Comparison of ENCODE assay signal across 20 cellular contexts in the genomic region with DNA sequence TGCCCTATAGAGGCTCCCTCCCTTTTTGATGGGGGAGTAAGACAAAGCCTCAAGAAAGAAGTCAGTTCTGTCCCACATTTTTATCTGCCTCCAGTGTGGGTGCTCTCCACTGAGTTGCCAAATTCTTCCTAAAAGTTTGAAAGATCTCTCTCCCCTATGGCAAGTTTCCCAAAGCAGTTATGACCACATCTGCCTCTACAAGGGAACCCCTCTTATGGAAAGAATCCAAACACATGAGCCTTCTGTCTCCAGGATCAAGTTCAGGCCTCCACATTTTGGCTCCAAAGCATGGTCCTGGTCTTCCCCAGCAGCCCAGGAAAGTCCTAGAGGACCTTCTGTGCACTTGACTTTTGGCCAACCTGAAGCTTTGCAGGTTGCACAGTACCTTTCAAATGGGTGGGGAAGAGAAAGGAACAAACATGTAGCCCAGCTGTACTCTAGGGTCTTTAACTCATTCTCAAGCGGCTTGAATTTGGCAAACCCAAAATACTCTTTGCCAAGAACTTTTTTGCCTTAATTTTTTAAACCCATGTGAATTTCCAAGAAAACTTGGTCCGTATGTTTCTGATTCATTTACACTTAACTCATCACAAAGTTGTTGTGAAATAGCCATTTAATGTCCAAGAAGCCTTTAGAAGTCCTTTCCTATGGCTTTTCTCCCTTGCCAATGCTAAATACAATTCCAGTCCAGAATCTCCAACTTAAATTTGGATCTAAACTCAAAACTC.
DNase-seq lines count a peak whose midpoint lies in the region; ATAC-seq and TF ChIP-seq lines count a peak whose summit lies in the region.
"Had no signal": no experiment of that assay in that cellular context is flagged by ENCODE, and none has a peak within 500 bp of the region (broad histone marks: within the 10 kb centered on the region; RNA-seq: fewer than 3 reads in every experiment).

No MANE protein-coding gene starts in this region.

- no peaks in the 10 kb centered on the region for H4K20me1 ChIP-seq in GM23338 (replicated peaks; ENCODE audit: insufficient read depth)

- peaks cover 3% of the 10 kb centered on the region; the same call in 1 of the 2 replicates for H3F3A ChIP-seq in GM23338 (replicated peaks; ENCODE audit: low read depth)

- ATAC-seq in GM23338 (no peak), heart right ventricle (peak in 7 of 8 donors; percentile 30 to 80 (median 55)), omental fat pad (ENCODE audit: low FRiP score) (peak; percentile 28)
- ATAC-seq in natural killer cell treated with Interleukin-12 subunit alpha and Interleukin-12 subunit beta and Interleukin-15 and Interleukin-18, amount 100 ng/mL, for 72 hours = no peak
- ATAC-seq: Panc1 had no signal

- peak overlapping the region; percentile 26; the same call in 1 of the 2 replicates for H3K27ac Mint-ChIP-seq in GM23338
- no peak overlapping the region for H3K27ac Mint-ChIP-seq in natural killer cell treated with Interleukin-12 subunit alpha and Interleukin-12 subunit beta and Interleukin-15 and Interleukin-18, amount 100 ng/mL, for 72 hours

- H3K4me1 Mint-ChIP-seq in GM23338 = peaks cover 52% of the 10 kb centered on the region
- H3K4me1 Mint-ChIP-seq in natural killer cell treated with Interleukin-12 subunit alpha and Interleukin-12 subunit beta and Interleukin-15 and Interleukin-18, amount 100 ng/mL, for 72 hours (ENCODE audit: low read depth in 2 of 2) = no peaks in the 10 kb centered on the region

- H3K36me3 Mint-ChIP-seq in GM23338 (ENCODE audit: low read depth) = peaks cover 7% of the 10 kb centered on the region; the same call in 1 of the 3 replicates
- H3K36me3 Mint-ChIP-seq in natural killer cell treated with Interleukin-12 subunit alpha and Interleukin-12 subunit beta and Interleukin-15 and Interleukin-18, amount 100 ng/mL, for 72 hours = no peaks in the 10 kb centered on the region

- no peaks in the 10 kb centered on the region for H3K79me2 ChIP-seq in GM23338 (replicated peaks; ENCODE audit: insufficient read depth)

- H3K27me3 Mint-ChIP-seq in GM23338 (ENCODE audit: insufficient read depth, low read depth, poor library complexity) = peaks cover 1% of the 10 kb centered on the region
- H3K27me3 Mint-ChIP-seq in natural killer cell treated with Interleukin-12 subunit alpha and Interleukin-12 subunit beta and Interleukin-15 and Interleukin-18, amount 100 ng/mL, for 72 hours = no peaks in the 10 kb centered on the region

- no peak overlapping the region for H3K4me3 Mint-ChIP-seq in GM23338
- no peak overlapping the region for H3K4me3 Mint-ChIP-seq in natural killer cell treated with Interleukin-12 subunit alpha and Interleukin-12 subunit beta and Interleukin-15 and Interleukin-18, amount 100 ng/mL, for 72 hours

- H3K27ac ChIP-seq in GM23338 (ENCODE audit: low read depth) (no peak overlapping the region), heart right ventricle (no peak overlapping the region)
- H3K27ac ChIP-seq: C4-2B, HL-60 had no signal

- H3K4me2 ChIP-seq in GM23338 = 0 out of 2 replicates have a peak overlapping the region, but pooled peaks have one; percentile 71
- H3K4me2 ChIP-seq: SK-N-SH had no signal

- H3K4me3 ChIP-seq in GM23338 (no peak overlapping the region), heart right ventricle (no peak overlapping the region)

- TF ChIP-seq CTCF in GM23338 (conservative IDR thresholded peaks at IDR 0.05; ENCODE audit: low read depth in 2 of 2) (no peak), heart right ventricle (IDR thresholded peaks at IDR 0.05) (no peak), omental fat pad (IDR thresholded peaks at IDR 0.05) (no peak)

- H3K9me2 ChIP-seq in GM23338 (ENCODE audit: insufficient read depth) = peaks cover 28% of the 10 kb centered on the region
- H3K9me2 ChIP-seq: SK-N-SH had no signal

- no peaks in the 10 kb centered on the region for H3K36me3 ChIP-seq in GM23338 (ENCODE audit: insufficient read depth)
- H3K36me3 ChIP-seq in heart right ventricle = no peaks in the 10 kb centered on the region

- H3K27me3 ChIP-seq in GM23338 (ENCODE audit: insufficient read depth) (no peaks in the 10 kb centered on the region), heart right ventricle (no peaks in the 10 kb centered on the region)

- no peak overlapping the region for H2AFZ ChIP-seq in GM23338

- intact Hi-C loops in heart right ventricle (cut with DNase I) = loop anchor here in 1 of 10 donors (10.0 kb wide), 1 partner anchor 230 kb away; no protein-coding TSS in a partner anchor

- WGBS in heart right ventricle, 2 donors = 58 to 63% methylated on average over 2 of the region's 2 CpGs

- DNase-seq in GM23338 (ENCODE audit: low spot score) (no peak), fibroblast of gingiva (ENCODE audit: low read depth) (peak; percentile 82), heart right ventricle (no peak), omental fat pad (ENCODE audit: low spot score) (no peak), NCI-H1417 (lab: John Stamatoyannopoulos, UW) (no peak), NCI-H2029 (lab: John Stamatoyannopoulos, UW) (no peak), NCI-H510A treated with DMSO at 0.1 percent for 48 hours (lab: John Stamatoyannopoulos, UW) (no peak)
- no peak for DNase-seq in natural killer cell treated with Interleukin-12 subunit alpha and Interleukin-12 subunit beta and Interleukin-15 and Interleukin-18, amount 100 ng/mL, for 72 hours (ENCODE audit: low spot score)
- DNase-seq: DMS 273 treated with DMSO at 0.1 percent for 48 hours, GF-D8, H7, NCI-H1417 treated with DMSO at 0.1 percent for 48 hours, NCI-H1930, NCI-H2171, NCI-H510A, SHP77, SK-N-SH had no signal

- H3K9me3 Mint-ChIP-seq in GM23338 = no peaks in the 10 kb centered on the region
- no peaks in the 10 kb centered on the region for H3K9me3 Mint-ChIP-seq in natural killer cell treated with Interleukin-12 subunit alpha and Interleukin-12 subunit beta and Interleukin-15 and Interleukin-18, amount 100 ng/mL, for 72 hours

- H3K4me1 ChIP-seq in GM23338 (ENCODE audit: insufficient read depth) = peaks cover 41% of the 10 kb centered on the region
- H3K4me1 ChIP-seq in heart right ventricle = no peaks in the 10 kb centered on the region

- H3K9me3 ChIP-seq in heart right ventricle = peaks cover 0 to 6% (median 0%) of the 10 kb centered on the region in 11 donors
- H3K9me3 ChIP-seq: SK-N-SH had no signal

TF ChIP-seq in GM23338, 12 proteins besides CTCF, POLR2A, EP300 and RAD21:
- TF ChIP-seq ZNF462 (CRISPR knock-in tag; IDR thresholded peaks at IDR 0.05) = no peak

Comparison
In these comparisons a context has a peak if more than half of its experiments do, and no peak if none do; other contexts are left out.
1. ATAC-seq: peak in heart right ventricle (7 of 8) and omental fat pad (single experiment); none in GM23338 (single experiment) and natural killer cell treated with Interleukin-12 subunit alpha and Interleukin-12 subunit beta and Interleukin-15 and Interleukin-18, amount 100 ng/mL, for 72 hours (0 of 2).